ENCODE assay signal across 15 cellular contexts in genomic region chr14:100223332-100224171, GRCh38. TPM values are rescaled to one million over a fixed set of nuclear protein-coding genes. Genes with fewer than 3 reads are reported as not detected.
A peak's percentile ranks its signal among the peaks of the same experiment; 100 is the strongest.
DNase-seq lines count a peak whose midpoint lies in the region; ATAC-seq and TF ChIP-seq lines count a peak whose summit lies in the region.
"Had no signal": no experiment of that assay in that cellular context is flagged by ENCODE, and none has a peak within 500 bp of the region (broad histone marks: within the 10 kb centered on the region; RNA-seq: fewer than 3 reads in every experiment).

No MANE protein-coding gene starts in this region.

- no peaks in the 10 kb centered on the region for H3K9me3 ChIP-seq in thymus (ENCODE audit: control insufficient read depth)
- H3K9me3 ChIP-seq: heart left ventricle, MG63, sigmoid colon, uterus had no signal

- no peaks in the 10 kb centered on the region for H3K36me3 Mint-ChIP-seq in natural killer cell
- H3K36me3 Mint-ChIP-seq in natural killer cell treated with Interleukin-12 subunit alpha and Interleukin-12 subunit beta and Interleukin-15 and Interleukin-18, amount 100 ng/mL, for 72 hours, result no peaks in the 10 kb centered on the region
- H3K36me3 Mint-ChIP-seq in activated naive CD8-positive, alpha-beta T cell treated with anti-CD3 and anti-CD28 coated beads, Interleukin-2, amount 50 U/mL, for 24 hours (ENCODE audit: low read depth), result no peaks in the 10 kb centered on the region
- H3K36me3 Mint-ChIP-seq: activated naive CD8-positive, alpha-beta T cell treated with anti-CD3 and anti-CD28 coated beads, Interleukin-2, amount 10 ng/mL, durations not matched to agents 7 days and 5 days had no signal

- H3K27me3 ChIP-seq in thymus (ENCODE audit: control insufficient read depth, insufficient read depth), result no peaks in the 10 kb centered on the region
- H3K27me3 ChIP-seq: heart left ventricle, MG63, sigmoid colon, uterus had no signal

- H3K4me3 Mint-ChIP-seq in natural killer cell, result peak overlapping the region; percentile 21
- H3K4me3 Mint-ChIP-seq in natural killer cell treated with Interleukin-12 subunit alpha and Interleukin-12 subunit beta and Interleukin-15 and Interleukin-18, amount 100 ng/mL, for 72 hours, result no peak overlapping the region
- peak overlapping the region; percentile 51 for H3K4me3 Mint-ChIP-seq in activated naive CD8-positive, alpha-beta T cell treated with anti-CD3 and anti-CD28 coated beads, Interleukin-2, amount 50 U/mL, for 24 hours
- H3K4me3 Mint-ChIP-seq: activated naive CD8-positive, alpha-beta T cell treated with anti-CD3 and anti-CD28 coated beads, Interleukin-2, amount 10 ng/mL, durations not matched to agents 7 days and 5 days had no signal

- TF ChIP-seq CTCF in natural killer cell (IDR thresholded peaks at IDR 0.05), result no peak

- H3K27ac Mint-ChIP-seq in natural killer cell, result peak overlapping the region in 1 of 2 donors; percentile 52
- H3K27ac Mint-ChIP-seq in natural killer cell treated with Interleukin-12 subunit alpha and Interleukin-12 subunit beta and Interleukin-15 and Interleukin-18, amount 100 ng/mL, for 72 hours, result no peak overlapping the region
- peak overlapping the region; percentile 84 for H3K27ac Mint-ChIP-seq in activated naive CD8-positive, alpha-beta T cell treated with anti-CD3 and anti-CD28 coated beads, Interleukin-2, amount 50 U/mL, for 24 hours
- H3K27ac Mint-ChIP-seq: activated naive CD8-positive, alpha-beta T cell treated with anti-CD3 and anti-CD28 coated beads, Interleukin-2, amount 10 ng/mL, durations not matched to agents 7 days and 5 days had no signal

- H3K4me3 ChIP-seq in thymus (ENCODE audit: low read length), result peak overlapping the region; percentile 1
- H3K4me3 ChIP-seq: MG63, sigmoid colon, uterus had no signal

- ATAC-seq in natural killer cell, result no peak
- no peak for ATAC-seq in natural killer cell treated with Interleukin-12 subunit alpha and Interleukin-12 subunit beta and Interleukin-15 and Interleukin-18, amount 100 ng/mL, for 72 hours
- ATAC-seq in activated naive CD8-positive, alpha-beta T cell treated with anti-CD3 and anti-CD28 coated beads, Interleukin-2, amount 50 U/mL, for 24 hours, result no peak
- no peak for ATAC-seq in HG02763 (IDR thresholded peaks at IDR 0.05; ENCODE audit: unreplicated experiment)
- no peak for ATAC-seq in HG03571 (IDR thresholded peaks at IDR 0.05; ENCODE audit: unreplicated experiment)
- ATAC-seq: heart left ventricle had no signal

- H3K4me1 Mint-ChIP-seq in natural killer cell, result peaks cover 4 to 13% of the 10 kb centered on the region in 2 donors
- peaks cover 18 to 21% of the 10 kb centered on the region in 2 donors for H3K4me1 Mint-ChIP-seq in natural killer cell treated with Interleukin-12 subunit alpha and Interleukin-12 subunit beta and Interleukin-15 and Interleukin-18, amount 100 ng/mL, for 72 hours (ENCODE audit: low read depth in 2 of 2)
- H3K4me1 Mint-ChIP-seq in activated naive CD8-positive, alpha-beta T cell treated with anti-CD3 and anti-CD28 coated beads, Interleukin-2, amount 50 U/mL, for 24 hours, result peaks cover 8% of the 10 kb centered on the region

- H3K4me1 ChIP-seq in thymus (ENCODE audit: control insufficient read depth, insufficient read depth, low read length), result peaks cover 25% of the 10 kb centered on the region
- H3K4me1 ChIP-seq: uterus had no signal

- H3K36me3 ChIP-seq in thymus (ENCODE audit: control insufficient read depth, insufficient read depth), result no peaks in the 10 kb centered on the region
- H3K36me3 ChIP-seq: heart left ventricle, MG63, sigmoid colon, uterus had no signal

- no peak for DNase-seq in natural killer cell
- DNase-seq in natural killer cell treated with Interleukin-12 subunit alpha and Interleukin-12 subunit beta and Interleukin-15 and Interleukin-18, amount 100 ng/mL, for 72 hours (ENCODE audit: low spot score), result no peak
- DNase-seq in activated naive CD8-positive, alpha-beta T cell treated with anti-CD3 and anti-CD28 coated beads, Interleukin-2, amount 50 U/mL, for 24 hours, result no peak
- DNase-seq in left kidney (ENCODE audit: low read depth, low spot score), result peak; percentile 85
- no peak for DNase-seq in HPDE6-E6E7 (ENCODE audit: extremely low spot score)
- DNase-seq: activated naive CD8-positive, alpha-beta T cell treated with anti-CD3 and anti-CD28 coated beads, Interleukin-2, amount 10 ng/mL, durations not matched to agents 7 days and 5 days; heart left ventricle; mammary epithelial cell; MG63; NCI-H526; sigmoid colon; uterus had no signal

- 66% methylated on average over 10 of the region's 10 CpGs for WGBS in thymus

- H3K9me3 Mint-ChIP-seq in natural killer cell, result no peaks in the 10 kb centered on the region
- H3K9me3 Mint-ChIP-seq in natural killer cell treated with Interleukin-12 subunit alpha and Interleukin-12 subunit beta and Interleukin-15 and Interleukin-18, amount 100 ng/mL, for 72 hours, result no peaks in the 10 kb centered on the region
- H3K9me3 Mint-ChIP-seq in activated naive CD8-positive, alpha-beta T cell treated with anti-CD3 and anti-CD28 coated beads, Interleukin-2, amount 50 U/mL, for 24 hours, result no peaks in the 10 kb centered on the region
- H3K9me3 Mint-ChIP-seq: activated naive CD8-positive, alpha-beta T cell treated with anti-CD3 and anti-CD28 coated beads, Interleukin-2, amount 10 ng/mL, durations not matched to agents 7 days and 5 days had no signal

- H3K27me3 Mint-ChIP-seq in natural killer cell (ENCODE audit: low read depth in 2 of 2), result no peaks in the 10 kb centered on the region
- H3K27me3 Mint-ChIP-seq in natural killer cell treated with Interleukin-12 subunit alpha and Interleukin-12 subunit beta and Interleukin-15 and Interleukin-18, amount 100 ng/mL, for 72 hours, result no peaks in the 10 kb centered on the region
- H3K27me3 Mint-ChIP-seq in activated naive CD8-positive, alpha-beta T cell treated with anti-CD3 and anti-CD28 coated beads, Interleukin-2, amount 50 U/mL, for 24 hours, result no peaks in the 10 kb centered on the region
- H3K27me3 Mint-ChIP-seq: activated naive CD8-positive, alpha-beta T cell treated with anti-CD3 and anti-CD28 coated beads, Interleukin-2, amount 10 ng/mL, durations not matched to agents 7 days and 5 days had no signal

- intact Hi-C loops in natural killer cell (cut with micrococcal nuclease), result loop anchor here (2.0 kb wide), 1 partner anchor 13 kb away; no protein-coding TSS in a partner anchor

- peak overlapping the region; percentile 93 for H3K27ac ChIP-seq in thymus (ENCODE audit: low read depth)
- H3K27ac ChIP-seq: sigmoid colon, uterus had no signal

RNA-seq across cellular contexts. Expression of gene YY1, which starts 15.4 kb away (rescaled TPM):
- total RNA-seq in natural killer cell, result 10 to 100 TPM; 77.9 to 92.6 (median 90.4) TPM
- 10 to 100 TPM; 59.7 to 75.7 TPM for total RNA-seq in natural killer cell treated with Interleukin-12 subunit alpha and Interleukin-12 subunit beta and Interleukin-15 and Interleukin-18, amount 100 ng/mL, for 72 hours
- 72.3 TPM for polyA plus RNA-seq in thymus
